In genomic region chr4:10197952-10198351, GRCh38 we compare ENCODE assay signal across 1 cellular context.
TF ChIP-seq lines count a peak whose summit lies in the region.

No MANE protein-coding gene starts in this region.

TF ChIP-seq in K562, 482 proteins besides CTCF, POLR2A, EP300 and RAD21 (continued from another document):
- TF ChIP-seq REST (CRISPR knock-in tag; IDR thresholded peaks at IDR 0.05; ENCODE audit: low read depth) = no peak
- TF ChIP-seq ZBTB7A (IDR thresholded peaks at IDR 0.05; ENCODE audit: borderline replicate concordance, control insufficient read depth, low read depth, low read length) = no peak
- no peak for TF ChIP-seq TFAM (CRISPR knock-in tag; conservative IDR thresholded peaks at IDR 0.05)
- no peak for TF ChIP-seq ZKSCAN1 (IDR thresholded peaks at IDR 0.05; ENCODE audit: low read depth, low read length)
- no peak for TF ChIP-seq ESRRB (CRISPR knock-in tag; IDR thresholded peaks at IDR 0.05; ENCODE audit: borderline replicate concordance)
- no peak for TF ChIP-seq ZBTB33 (CRISPR knock-in tag; IDR thresholded peaks at IDR 0.05)
- no peak for TF ChIP-seq ERF (CRISPR knock-in tag; IDR thresholded peaks at IDR 0.05)
- no peak for TF ChIP-seq ZNF24 (IDR thresholded peaks at IDR 0.05)
- TF ChIP-seq NFRKB (IDR thresholded peaks at IDR 0.05; ENCODE audit: low read depth) = no peak
- no peak for TF ChIP-seq MCM3 (IDR thresholded peaks at IDR 0.05)
- no peak for TF ChIP-seq ZNF224 (CRISPR knock-in tag; IDR thresholded peaks at IDR 0.05)
- TF ChIP-seq TBL1XR1 (IDR thresholded peaks at IDR 0.05; ENCODE audit: low read length in 2 of 2) = 0 out of 4 replicates have a peak, but pooled peaks of 1 of the 2 experiments have one; percentile 30
